ENCODE assay signal across 8 cellular contexts in the genomic region with DNA sequence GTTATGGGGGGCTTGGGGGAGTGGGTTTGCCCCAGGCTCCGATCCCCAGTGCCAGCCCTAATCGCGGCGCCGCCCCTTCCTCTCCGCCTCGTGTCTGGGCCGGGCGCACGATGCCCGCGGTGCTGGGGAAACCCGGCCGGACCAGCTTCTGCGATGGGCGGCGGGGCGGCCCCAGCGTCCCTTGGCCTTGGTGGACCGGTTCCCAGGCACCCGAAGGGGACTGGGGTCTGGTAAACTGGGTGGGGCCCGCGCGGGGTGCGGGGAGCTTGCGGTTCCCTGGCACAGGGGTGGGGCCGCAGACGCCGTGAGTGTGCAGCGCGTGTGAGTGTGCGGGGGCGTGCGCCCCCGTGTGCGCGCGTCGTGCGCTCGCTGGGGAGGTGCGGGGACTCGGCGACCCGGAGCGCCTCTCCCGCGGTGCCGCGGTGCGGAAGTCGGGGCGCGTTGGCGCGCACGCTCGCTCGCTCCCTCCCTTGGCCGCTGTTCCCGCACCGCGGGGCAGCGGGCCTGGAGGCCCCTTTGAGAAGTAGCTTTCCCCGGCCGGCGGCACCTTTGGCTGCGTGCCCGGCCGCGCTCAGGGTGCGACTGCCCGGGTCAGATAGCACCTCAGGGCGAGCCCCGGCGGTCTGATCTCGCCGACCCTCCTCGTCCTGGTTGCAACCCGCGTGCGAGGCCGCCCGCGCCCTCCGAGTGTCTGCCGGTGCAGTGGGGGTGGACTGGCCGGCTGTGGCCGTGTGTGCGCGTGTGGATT. TPM values are rescaled to one million over a fixed set of nuclear protein-coding genes. Genes with fewer than 3 reads are reported as not detected.
DNase-seq lines count a peak whose midpoint lies in the region; TF ChIP-seq lines count a peak whose summit lies in the region.

No MANE protein-coding gene starts in this region.

- TF ChIP-seq CTCF in LNCaP clone FGC (IDR thresholded peaks at IDR 0.05; ENCODE audit: control insufficient read depth, extremely low read depth, insufficient read depth) (no peak; the same call in 1 of the 2 replicates), ascending aorta (IDR thresholded peaks at IDR 0.05) (no peak)

- H3K27ac Mint-ChIP-seq in T-helper 2 cell treated with Interferon-gamma antibody and Interleukin-4, amounts not matched to agents 5 μg/mL and 100 μg/mL, for 36 hours, result peak overlapping the region; percentile 80

- intact Hi-C loops in ascending aorta (cut with DNase I), result loop anchor here (2.0 to 5.0 kb wide), 2 partner anchors 138 to 303 kb away; a partner anchor contains a TSS

- peak overlapping the region; percentile 97 for H3K4me3 Mint-ChIP-seq in T-helper 2 cell treated with Interferon-gamma antibody and Interleukin-4, amounts not matched to agents 5 μg/mL and 100 μg/mL, for 36 hours

- H3K27me3 ChIP-seq in H7 (ENCODE audit: control insufficient read depth, insufficient read depth, low read length) (no peaks in the 10 kb centered on the region), ascending aorta (no peaks in the 10 kb centered on the region), skeletal muscle satellite cell (ENCODE audit: control insufficient read depth, insufficient read depth, low read length) (no peaks in the 10 kb centered on the region)

- peak overlapping the region; percentile 95 for H3K9ac ChIP-seq in skeletal muscle satellite cell (ENCODE audit: low read depth, low read length)

- H3K27ac ChIP-seq in ascending aorta, result peak overlapping the region; percentile 73 to 79

- peaks cover 29% of the 10 kb centered on the region for H3K4me1 Mint-ChIP-seq in T-helper 2 cell treated with Interferon-gamma antibody and Interleukin-4, amounts not matched to agents 5 μg/mL and 100 μg/mL, for 36 hours (ENCODE audit: low read depth)

- H3K9me3 ChIP-seq in ascending aorta (no peaks in the 10 kb centered on the region), skeletal muscle satellite cell (replicated peaks; ENCODE audit: low read length) (no peaks in the 10 kb centered on the region)

- H3K36me3 ChIP-seq in H7 (replicated peaks; ENCODE audit: control insufficient read depth, insufficient read depth, low read length), result no peaks in the 10 kb centered on the region
- no peaks in the 10 kb centered on the region for H3K36me3 ChIP-seq in ascending aorta
- H3K36me3 ChIP-seq in skeletal muscle satellite cell (ENCODE audit: insufficient read depth, low read length), result no peaks in the 10 kb centered on the region

- H3K4me1 ChIP-seq in ascending aorta, result peaks cover 0 to 23% of the 10 kb centered on the region in 2 donors
- peaks cover 21% of the 10 kb centered on the region for H3K4me1 ChIP-seq in skeletal muscle satellite cell (ENCODE audit: control insufficient read depth, insufficient read depth, low read length)

- DNase-seq in H7 (peak; percentile 77), LNCaP clone FGC (ENCODE audit: low read depth) (no peak), ascending aorta (ENCODE audit: low spot score in 2 of 2) (peak in 1 of 2 donors; percentile 74), amniotic stem cell (lab: John Stamatoyannopoulos, UW) (no peak)
- DNase-seq in T-helper 2 cell treated with Interferon-gamma antibody and Interleukin-4, amounts not matched to agents 5 μg/mL and 100 μg/mL, for 36 hours (ENCODE audit: low spot score), result peak; percentile 68

- peak overlapping the region; percentile 84 for H3K4me2 ChIP-seq in skeletal muscle satellite cell (ENCODE audit: low read length)

- peak; percentile 34 for TF ChIP-seq POLR2A in GM10847 (IDR thresholded peaks at IDR 0.05; ENCODE audit: extremely low read depth, insufficient read length)

- peaks cover 14% of the 10 kb centered on the region for H3K27me3 Mint-ChIP-seq in T-helper 2 cell treated with Interferon-gamma antibody and Interleukin-4, amounts not matched to agents 5 μg/mL and 100 μg/mL, for 36 hours (ENCODE audit: low read depth)

- H3K9me3 Mint-ChIP-seq in T-helper 2 cell treated with Interferon-gamma antibody and Interleukin-4, amounts not matched to agents 5 μg/mL and 100 μg/mL, for 36 hours, result no peaks in the 10 kb centered on the region

- peak overlapping the region; percentile 91 for H3K4me3 ChIP-seq in H7 (ENCODE audit: insufficient read depth, low read depth, low read length)
- peak overlapping the region; percentile 90 for H3K4me3 ChIP-seq in LNCaP clone FGC (ENCODE audit: low read depth, low read length)
- peak overlapping the region; percentile 77 to 89 for H3K4me3 ChIP-seq in ascending aorta
- H3K4me3 ChIP-seq in iPS-11a (ENCODE audit: low read depth, low read length), result peak overlapping the region; percentile 84
- H3K4me3 ChIP-seq in skeletal muscle satellite cell (ENCODE audit: low read length), result peak overlapping the region; percentile 100

- H3K36me3 Mint-ChIP-seq in T-helper 2 cell treated with Interferon-gamma antibody and Interleukin-4, amounts not matched to agents 5 μg/mL and 100 μg/mL, for 36 hours (ENCODE audit: low read depth), result no peaks in the 10 kb centered on the region

RNA-seq across cellular contexts. Expression of a gene that starts 0.6 kb away (rescaled TPM):
- total RNA-seq in H7 (2014; rRNA removed; shearing (Covaris generic)), result 15.0 and 16.0 TPM in 2 replicates
- total RNA-seq in ascending aorta, result 0.53 TPM
- total RNA-seq in skeletal muscle satellite cell (2012; rRNA removed), result 7.1 and 8.7 TPM in 2 replicates

Comparison
In these comparisons a context has a peak if more than half of its experiments do, and no peak if none do; other contexts are left out.
1. DNase-seq: peak in H7 (single experiment) and T-helper 2 cell treated with Interferon-gamma antibody and Interleukin-4, amounts not matched to agents 5 μg/mL and 100 μg/mL, for 36 hours (single experiment); none in LNCaP clone FGC (single experiment) and amniotic stem cell (single experiment).
2. RNA of a gene that starts 0.6 kb away (total RNA-seq): 15.0 to 16.0 TPM in H7; 0.53 TPM in ascending aorta (single experiment); every median in the first group is over 10 times any median in the second.
3. Peak in every context shown above with its lines, with median percentiles within 50 percentile points of each other: H3K4me3 ChIP-seq.